ENCODE assay signal across 8 cellular contexts in the genomic region with DNA sequence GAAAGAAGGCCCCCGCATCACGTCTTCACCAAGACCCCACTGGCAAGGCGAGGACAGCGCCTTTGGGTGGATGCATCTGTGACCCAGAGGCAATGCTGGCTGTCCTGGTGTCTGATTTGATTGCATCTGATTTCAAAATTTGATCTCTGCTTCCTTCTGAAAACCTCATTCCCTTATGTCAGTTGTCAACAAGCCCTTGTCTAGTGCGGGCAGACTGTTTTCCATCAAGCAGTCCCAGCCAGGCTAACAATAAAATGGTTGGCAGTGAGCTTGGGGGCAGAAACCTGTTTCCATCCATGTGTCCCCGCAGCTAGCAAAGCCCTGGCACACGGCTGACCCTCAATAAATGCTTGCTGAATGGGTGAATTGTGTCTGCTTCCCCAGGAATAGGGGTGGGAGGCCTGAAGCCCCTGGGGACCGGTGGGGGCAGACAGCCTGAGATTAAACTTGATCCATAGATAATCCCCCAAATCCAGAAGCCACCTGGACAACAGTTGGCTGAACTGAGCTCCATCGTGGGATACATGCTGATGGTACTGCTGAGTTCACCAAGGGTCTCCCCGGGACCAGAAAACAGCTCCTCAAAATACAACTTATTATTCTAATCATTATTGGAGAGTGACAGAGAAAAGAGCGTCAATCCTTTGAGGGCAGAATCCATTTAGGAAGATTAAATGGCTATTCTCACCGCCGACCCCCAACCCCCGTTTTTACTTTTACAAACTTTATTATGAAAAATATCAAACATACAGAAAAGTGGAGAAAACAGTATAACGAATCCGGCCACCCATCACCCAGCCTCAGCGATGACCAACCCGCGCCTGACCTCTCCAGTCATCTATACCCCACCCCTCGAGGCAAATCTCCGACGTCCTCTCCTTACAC. TPM values are rescaled to one million over a fixed set of nuclear protein-coding genes. Genes with fewer than 3 reads are reported as not detected.
DNase-seq lines count a peak whose midpoint lies in the region; ATAC-seq and TF ChIP-seq lines count a peak whose summit lies in the region.

No MANE protein-coding gene starts in this region.

- peak overlapping the region; percentile 92 to 93 for H3K27ac ChIP-seq in SK-N-SH (ENCODE audit: low read depth in 2 of 2, low read length in 1 of 2)
- peak overlapping the region; percentile 92 to 94 for H3K27ac ChIP-seq in esophagus (ENCODE audit: low read depth in 2 of 2, low read length in 1 of 2)
- peak overlapping the region; percentile 73 for H3K27ac ChIP-seq in parathyroid adenoma

- TF ChIP-seq RAD21 in SK-N-SH (IDR thresholded peaks at IDR 0.05; ENCODE audit: low read length): no peak

- H4K20me1 ChIP-seq in SK-N-SH (ENCODE audit: insufficient read depth): peaks cover 20% of the 10 kb centered on the region

- H2AFZ ChIP-seq in SK-N-SH (ENCODE audit: low read depth): no peak overlapping the region; the same call in 1 of the 2 replicates
- peak overlapping the region; percentile 86 for H2AFZ ChIP-seq in parathyroid adenoma

- H3K4me1 ChIP-seq in SK-N-SH (ENCODE audit: control insufficient read depth in 1 of 2, insufficient read depth in 2 of 2, low read depth in 1 of 2, low read length in 1 of 2) (peaks cover 27 to 44% of the 10 kb centered on the region in 2 experiments; a peak in 3 of 4 replicates), esophagus (ENCODE audit: control insufficient read depth in 2 of 2, insufficient read depth in 2 of 2, low read length in 1 of 2) (peaks cover 3 to 14% of the 10 kb centered on the region in 2 donors), parathyroid adenoma (no peaks in the 10 kb centered on the region)

- peak; percentile 70 for DNase-seq in SK-N-SH
- no peak for DNase-seq in NCI-H1930 (lab: John Stamatoyannopoulos, UW)

- H3K9ac ChIP-seq in SK-N-SH: peak overlapping the region; percentile 96
- no peak overlapping the region for H3K9ac ChIP-seq in parathyroid adenoma

- CTCF ChIA-PET in SK-N-SH (lab: Yijun Ruan, JAX): interaction anchor here (0.7 to 1.4 kb wide), 6 partner anchors 16 to 185 kb away, joined by 3 to 4 read pairs (median 3); no protein-coding TSS in a partner anchor

- peak in 1 of 2 experiments; percentile 67; a peak in 2 of 4 replicates for TF ChIP-seq EP300 in SK-N-SH (IDR thresholded peaks at IDR 0.05; ENCODE audit: borderline replicate concordance in 1 of 2, low read depth in 1 of 2, low read length in 1 of 2)

- no peaks in the 10 kb centered on the region for H3K36me3 ChIP-seq in SK-N-SH (replicated peaks in 1 of 2; ENCODE audit: control insufficient read depth in 1 of 2, insufficient read depth in 2 of 2, low read length in 1 of 2)
- no peaks in the 10 kb centered on the region for H3K36me3 ChIP-seq in esophagus (ENCODE audit: control insufficient read depth in 2 of 2, insufficient read depth in 2 of 2, low read length in 1 of 2)
- H3K36me3 ChIP-seq in parathyroid adenoma (ENCODE audit: control insufficient read depth, insufficient read depth, low read length): no peaks in the 10 kb centered on the region

- ATAC-seq in GM19463 (IDR thresholded peaks at IDR 0.05; ENCODE audit: unreplicated experiment): no peak
- no peak for ATAC-seq in GM19455 (IDR thresholded peaks at IDR 0.05; ENCODE audit: unreplicated experiment)
- ATAC-seq in GM18517 (IDR thresholded peaks at IDR 0.05; ENCODE audit: unreplicated experiment): no peak

- peaks cover 57% of the 10 kb centered on the region for H3K79me2 ChIP-seq in SK-N-SH (ENCODE audit: insufficient read depth)
- no peaks in the 10 kb centered on the region for H3K79me2 ChIP-seq in parathyroid adenoma

- H3K27me3 ChIP-seq in SK-N-SH (ENCODE audit: insufficient read depth): no peaks in the 10 kb centered on the region
- no peaks in the 10 kb centered on the region for H3K27me3 ChIP-seq in esophagus (ENCODE audit: control insufficient read depth in 1 of 2, insufficient read depth in 2 of 2, low read length in 2 of 2)
- peaks cover 4% of the 10 kb centered on the region for H3K27me3 ChIP-seq in parathyroid adenoma (ENCODE audit: control insufficient read depth, insufficient read depth, low read length)

- peaks cover 36% of the 10 kb centered on the region for H3F3A ChIP-seq in SK-N-SH (replicated peaks; ENCODE audit: insufficient read depth)

- H3K4me2 ChIP-seq in SK-N-SH: peak overlapping the region; percentile 94
- no peak overlapping the region for H3K4me2 ChIP-seq in parathyroid adenoma (ENCODE audit: low read length)

- POLR2A ChIA-PET in SK-N-SH (lab: Yijun Ruan, JAX): interaction anchor here (0.7 to 1.3 kb wide), 2 partner anchors 21 to 33 kb away, joined by 3 read pairs; no protein-coding TSS in a partner anchor

- H3K9me2 ChIP-seq in SK-N-SH: no peaks in the 10 kb centered on the region

- H3K9me3 ChIP-seq in SK-N-SH (no peaks in the 10 kb centered on the region), esophagus (ENCODE audit: control insufficient read depth in 2 of 2, insufficient read depth in 1 of 2, low read depth in 1 of 2, low read length in 1 of 2) (no peaks in the 10 kb centered on the region), parathyroid adenoma (ENCODE audit: control insufficient read depth, low read length) (no peaks in the 10 kb centered on the region)

- no peak for TF ChIP-seq CTCF in GM12875 (IDR thresholded peaks at IDR 0.05; ENCODE audit: borderline replicate concordance, insufficient read depth, low read depth, low read length)
- no peak for TF ChIP-seq CTCF in SK-N-SH (IDR thresholded peaks at IDR 0.05)
- no peak for TF ChIP-seq CTCF in parathyroid adenoma (IDR thresholded peaks at IDR 0.05)

- H3K4me3 ChIP-seq in GM12875 (ENCODE audit: low read depth, low read length) (peak overlapping the region; percentile 71), SK-N-SH (ENCODE audit: low read depth in 2 of 2, low read length in 1 of 2) (peak overlapping the region; percentile 79 to 84), esophagus (ENCODE audit: low read depth in 1 of 2, low read length in 2 of 2) (peak overlapping the region; percentile 80 to 91), parathyroid adenoma (ENCODE audit: low read depth, low read length) (peak overlapping the region; percentile 49)

- 4% methylated on average over 20 of the region's 22 CpGs for WGBS in SK-N-SH (ENCODE audit: low lambda C conversion rate)
- WGBS in esophagus, 2 donors: 16 to 23% methylated on average over 22 of the region's 22 CpGs

TF ChIP-seq in SK-N-SH, 30 proteins besides CTCF, POLR2A, EP300 and RAD21:
- TF ChIP-seq POLR2AphosphoS5 (IDR thresholded peaks at IDR 0.05; ENCODE audit: low read depth, low read length) (0 out of 2 replicates have a peak, but pooled peaks have one; percentile 0), GATA2 (CRISPR knock-in tag; IDR thresholded peaks at IDR 0.05) (peak; percentile 56), FOSL2 (IDR thresholded peaks at IDR 0.05; ENCODE audit: borderline replicate concordance, low read depth) (no peak), MXI1 (IDR thresholded peaks at IDR 0.05; ENCODE audit: low read depth, low read length) (peak; percentile 32; the same call in 1 of the 2 replicates)
- TF ChIP-seq, protein P1, sequence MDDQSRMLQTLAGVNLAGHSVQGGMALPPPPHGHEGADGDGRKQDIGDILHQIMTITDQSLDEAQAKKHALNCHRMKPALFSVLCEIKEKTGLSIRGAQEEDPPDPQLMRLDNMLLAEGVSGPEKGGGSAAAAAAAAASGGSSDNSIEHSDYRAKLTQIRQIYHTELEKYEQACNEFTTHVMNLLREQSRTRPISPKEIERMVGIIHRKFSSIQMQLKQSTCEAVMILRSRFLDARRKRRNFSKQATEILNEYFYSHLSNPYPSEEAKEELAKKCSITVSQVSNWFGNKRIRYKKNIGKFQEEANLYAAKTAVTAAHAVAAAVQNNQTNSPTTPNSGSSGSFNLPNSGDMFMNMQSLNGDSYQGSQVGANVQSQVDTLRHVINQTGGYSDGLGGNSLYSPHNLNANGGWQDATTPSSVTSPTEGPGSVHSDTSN (IDR thresholded peaks at IDR 0.05): peak; percentile 49; the same call in 1 of the 2 replicates
- TF ChIP-seq, protein P2, sequence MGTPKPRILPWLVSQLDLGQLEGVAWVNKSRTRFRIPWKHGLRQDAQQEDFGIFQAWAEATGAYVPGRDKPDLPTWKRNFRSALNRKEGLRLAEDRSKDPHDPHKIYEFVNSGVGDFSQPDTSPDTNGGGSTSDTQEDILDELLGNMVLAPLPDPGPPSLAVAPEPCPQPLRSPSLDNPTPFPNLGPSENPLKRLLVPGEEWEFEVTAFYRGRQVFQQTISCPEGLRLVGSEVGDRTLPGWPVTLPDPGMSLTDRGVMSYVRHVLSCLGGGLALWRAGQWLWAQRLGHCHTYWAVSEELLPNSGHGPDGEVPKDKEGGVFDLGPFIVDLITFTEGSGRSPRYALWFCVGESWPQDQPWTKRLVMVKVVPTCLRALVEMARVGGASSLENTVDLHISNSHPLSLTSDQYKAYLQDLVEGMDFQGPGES (IDR thresholded peaks at IDR 0.05; ENCODE audit: low read depth, low read length): no peak

RNA-seq across cellular contexts. Expression of a gene that starts 0.9 kb away (rescaled TPM):
- 38.2 and 52.0 TPM in 2 replicates for polyA plus RNA-seq in SK-N-SH (2012; rRNA removed)
- 32.6 and 37.1 TPM in 2 replicates for polyA plus RNA-seq in SK-N-SH (2012; cell fraction: cytosol; rRNA removed)
- polyA plus RNA-seq in SK-N-SH (2012; cell fraction: nucleus; rRNA removed): 60.7 and 85.8 TPM in 2 replicates
- polyA plus RNA-seq in esophagus: 100 to 1,000 TPM in 1 of 2 donors, 10 to 100 TPM in 1; 33.8 to 107 TPM
